Comparison of ENCODE assay signal across 9 cellular contexts in the genomic region with DNA sequence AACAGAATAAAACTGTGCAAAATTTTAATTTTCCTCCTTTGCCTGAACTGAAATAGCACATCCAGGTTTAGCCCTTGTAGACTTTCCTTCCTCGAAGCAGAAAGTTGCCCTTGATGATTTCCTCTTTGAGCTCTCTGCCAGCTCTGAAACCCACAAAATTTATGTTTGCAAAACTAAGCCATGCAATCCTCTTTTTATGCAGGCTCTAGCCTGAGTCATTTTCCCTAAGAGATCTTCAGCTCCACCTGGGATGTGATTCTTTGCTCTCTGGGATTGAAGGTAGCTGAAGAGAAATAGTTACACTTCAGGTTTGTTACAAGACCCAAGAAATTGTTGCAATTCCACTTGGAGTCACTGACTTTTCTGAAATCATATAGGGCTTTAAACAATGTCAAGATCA. TPM values are rescaled to one million over a fixed set of nuclear protein-coding genes. Genes with fewer than 3 reads are reported as not detected.
DNase-seq lines count a peak whose midpoint lies in the region; ATAC-seq and TF ChIP-seq lines count a peak whose summit lies in the region.
"Had no signal": no experiment of that assay in that cellular context is flagged by ENCODE, and none has a peak within 500 bp of the region (broad histone marks: within the 10 kb centered on the region; RNA-seq: fewer than 3 reads in every experiment).

No MANE protein-coding gene starts in this region.

- H3K4me3 ChIP-seq in heart right ventricle = peak overlapping the region in 8 of 10 donors; percentile 52 to 80 (median 76)
- peak overlapping the region; percentile 85 for H3K4me3 ChIP-seq in upper lobe of right lung

- peaks cover 18% of the 10 kb centered on the region for H3K4me1 Mint-ChIP-seq in activated naive CD8-positive, alpha-beta T cell (ENCODE audit: low read depth)
- peaks cover 19 to 20% of the 10 kb centered on the region in 2 donors for H3K4me1 Mint-ChIP-seq in immature natural killer cell

- TF ChIP-seq CTCF in heart right ventricle (IDR thresholded peaks at IDR 0.05) (no peak), upper lobe of right lung (IDR thresholded peaks at IDR 0.05) (no peak)

- no peak overlapping the region for H3K27ac Mint-ChIP-seq in activated naive CD8-positive, alpha-beta T cell
- no peak overlapping the region for H3K27ac Mint-ChIP-seq in immature natural killer cell

- peaks cover 0 to 12% (median 0%) of the 10 kb centered on the region in 7 donors for H3K27me3 ChIP-seq in heart right ventricle
- no peaks in the 10 kb centered on the region for H3K27me3 ChIP-seq in upper lobe of right lung

- WGBS in heart right ventricle, 2 donors = 11 to 29% methylated on average over 1 of the region's 1 CpG

- H3K9me3 ChIP-seq in heart right ventricle (no peaks in the 10 kb centered on the region), upper lobe of right lung (no peaks in the 10 kb centered on the region)

- no peak for DNase-seq in heart right ventricle
- no peak for DNase-seq in Right ventricle myocardium inferior (ENCODE audit: missing footprints)
- DNase-seq in immature natural killer cell = no peak
- DNase-seq in upper lobe of right lung = no peak
- DNase-seq in activated CD4-positive, CD25-positive, alpha-beta regulatory T cell (lab: John Stamatoyannopoulos, UW) = no peak
- DNase-seq in NCI-H2171 (lab: John Stamatoyannopoulos, UW) = no peak
- DNase-seq in NCI-H2227 treated with DMSO at 0.1 percent for 48 hours (lab: John Stamatoyannopoulos, UW) = no peak
- DNase-seq: NCI-H69 had no signal

- peaks cover 34% of the 10 kb centered on the region for H3K27me3 Mint-ChIP-seq in activated naive CD8-positive, alpha-beta T cell
- H3K27me3 Mint-ChIP-seq in immature natural killer cell (ENCODE audit: low read depth in 3 of 3) = peaks cover 8 to 28% (median 14%) of the 10 kb centered on the region in 3 donors

- H3K27ac ChIP-seq in heart right ventricle (peak overlapping the region in 9 of 10 donors; percentile 87 to 95 (median 91)), upper lobe of right lung (peak overlapping the region; percentile 91)

- peaks cover 0 to 48% (median 32%) of the 10 kb centered on the region in 9 donors for H3K4me1 ChIP-seq in heart right ventricle
- H3K4me1 ChIP-seq in upper lobe of right lung = peaks cover 32% of the 10 kb centered on the region

- H3K36me3 Mint-ChIP-seq in activated naive CD8-positive, alpha-beta T cell = no peaks in the 10 kb centered on the region
- no peaks in the 10 kb centered on the region for H3K36me3 Mint-ChIP-seq in immature natural killer cell

- H3K36me3 ChIP-seq in heart right ventricle (peaks cover 0 to 7% (median 0%) of the 10 kb centered on the region in 9 donors), upper lobe of right lung (no peaks in the 10 kb centered on the region)

- peak overlapping the region; percentile 86 for H3K4me3 Mint-ChIP-seq in activated naive CD8-positive, alpha-beta T cell
- peak overlapping the region; percentile 65 to 79 (median 78) for H3K4me3 Mint-ChIP-seq in immature natural killer cell

- ATAC-seq in heart right ventricle = no peak
- no peak for ATAC-seq in Right ventricle myocardium inferior
- no peak for ATAC-seq in upper lobe of right lung

- H3K9me3 Mint-ChIP-seq in activated naive CD8-positive, alpha-beta T cell (ENCODE audit: low read depth) = no peaks in the 10 kb centered on the region
- H3K9me3 Mint-ChIP-seq in immature natural killer cell = peaks cover 0 to 3% (median 0%) of the 10 kb centered on the region in 6 donors

- intact Hi-C loops in heart right ventricle (cut with DNase I) (loop anchor here in 7 of 10 donors (5.0 to 10.0 kb wide), 5 partner anchors 49 to 259 kb away; no protein-coding TSS in a partner anchor), Right ventricle myocardium inferior (cut with DNase I) (loop anchor here (2.0 to 5.0 kb wide), 2 partner anchors 114 to 210 kb away; no protein-coding TSS in a partner anchor), upper lobe of right lung (cut with DNase I) (no loop called here)

RNA-seq across cellular contexts. Expression of a gene that starts 1.4 kb away (rescaled TPM):
- total RNA-seq in heart right ventricle = 10 to 100 TPM; 20.4 to 99.0 (median 48.5) TPM
- polyA plus RNA-seq in heart right ventricle = 10 to 100 TPM; 20.6 to 30.9 TPM
- total RNA-seq in Right ventricle myocardium inferior = 27.9 TPM
- polyA plus RNA-seq in immature natural killer cell = not detected
- 113 TPM for total RNA-seq in upper lobe of right lung
